25 cellular contexts compared by ENCODE assay signal in genomic region chr4:61950625-61951024, GRCh38.
"Had no signal": no experiment of that assay in that cellular context is flagged by ENCODE, and none has a peak within 500 bp of the region (broad histone marks: within the 10 kb centered on the region; RNA-seq: fewer than 3 reads in every experiment).

No MANE protein-coding gene starts in this region.

- H3K36me3 Mint-ChIP-seq: activated CD4-positive, alpha-beta memory T cell treated with anti-CD3 and anti-CD28 coated beads for 36 hours; activated naive CD4-positive, alpha-beta T cell treated with anti-CD3 and anti-CD28 coated beads, Interleukin-2, amount 50 U/mL, for 72 hours; T-cell had no signal

- DNase-seq: activated CD4-positive, alpha-beta memory T cell treated with anti-CD3 and anti-CD28 coated beads for 36 hours; activated CD4-positive, alpha-beta T cell treated with anti-CD3 and anti-CD28 coated beads, Interleukin-2, amount 10 ng/mL, durations not matched to agents 7 days and 5 days; activated CD4-positive, CD25-positive, alpha-beta regulatory T cell; activated CD8-positive, alpha-beta memory T cell treated with anti-CD3 and anti-CD28 coated beads for 24 hours; activated effector memory CD4-positive, alpha-beta T cell treated with anti-CD3 and anti-CD28 coated beads, Interleukin-2, amount 50 U/mL, for 16 hours; activated naive CD4-positive, alpha-beta T cell treated with Interleukin-2 at 50 U/mL for 16 hours; activated naive CD8-positive, alpha-beta T cell treated with anti-CD3 and anti-CD28 coated beads, Interleukin-2, amount 50 U/mL, for 24 hours; activated T-cell treated with anti-CD3 and anti-CD28 coated beads, Interleukin-2, amount 50 U/mL, for 4 hours; amygdala; MM.1S; NCI-H1105 treated with DMSO at 0.1 percent for 48 hours; NCI-H1436 treated with DMSO at 0.1 percent for 48 hours; NCI-H187 treated with DMSO at 0.1 percent for 48 hours; NCI-H2081 treated with DMSO at 0.1 percent for 48 hours; NCI-H2171 treated with DMSO at 0.1 percent for 48 hours; NCI-H226; NCI-H526; NCI-H82; SIG-M5; T-cell; T-helper 2 cell; T1000 had no signal

- H3K4me3 Mint-ChIP-seq: activated CD4-positive, alpha-beta memory T cell treated with anti-CD3 and anti-CD28 coated beads for 36 hours; activated CD4-positive, alpha-beta T cell treated with anti-CD3 and anti-CD28 coated beads, Interleukin-2, amount 10 ng/mL, durations not matched to agents 7 days and 5 days; activated naive CD8-positive, alpha-beta T cell treated with anti-CD3 and anti-CD28 coated beads, Interleukin-2, amount 50 U/mL, for 24 hours; activated T-cell treated with anti-CD3 and anti-CD28 coated beads, Interleukin-2, amount 50 U/mL, for 4 hours; brain; T-cell had no signal

- H3K27ac Mint-ChIP-seq: activated CD4-positive, alpha-beta memory T cell treated with anti-CD3 and anti-CD28 coated beads for 36 hours; activated CD4-positive, alpha-beta T cell treated with anti-CD3 and anti-CD28 coated beads, Interleukin-2, amount 10 ng/mL, durations not matched to agents 7 days and 5 days; activated naive CD4-positive, alpha-beta T cell treated with anti-CD3 and anti-CD28 coated beads, Interleukin-2, amount 50 U/mL, for 72 hours; activated naive CD8-positive, alpha-beta T cell treated with anti-CD3 and anti-CD28 coated beads, Interleukin-2, amount 50 U/mL, for 24 hours; T-cell had no signal

- H3K4me1 Mint-ChIP-seq: activated CD4-positive, alpha-beta T cell treated with anti-CD3 and anti-CD28 coated beads, Interleukin-2, amount 10 ng/mL, durations not matched to agents 7 days and 5 days; activated naive CD8-positive, alpha-beta T cell treated with anti-CD3 and anti-CD28 coated beads, Interleukin-2, amount 50 U/mL, for 24 hours; brain; T-cell had no signal

- H3K9me3 Mint-ChIP-seq: brain had no signal

- ATAC-seq: activated naive CD4-positive, alpha-beta T cell treated with anti-CD3 and anti-CD28 coated beads, Interleukin-2, amount 50 U/mL, for 72 hours; activated naive CD8-positive, alpha-beta T cell treated with anti-CD3 and anti-CD28 coated beads, Interleukin-2, amount 50 U/mL, for 24 hours; activated T-cell treated with anti-CD3 and anti-CD28 coated beads, Interleukin-2, amount 50 U/mL, for 4 hours; T-cell had no signal

- H3K27ac ChIP-seq: SK-N-MC had no signal

- H3K27me3 Mint-ChIP-seq: activated CD4-positive, alpha-beta memory T cell treated with anti-CD3 and anti-CD28 coated beads for 36 hours; activated CD4-positive, alpha-beta T cell treated with anti-CD3 and anti-CD28 coated beads, Interleukin-2, amount 10 ng/mL, durations not matched to agents 7 days and 5 days; activated naive CD8-positive, alpha-beta T cell treated with anti-CD3 and anti-CD28 coated beads, Interleukin-2, amount 50 U/mL, for 24 hours; T-cell had no signal

- H3K4me3 ChIP-seq: SK-N-MC had no signal
